ENCODE assay signal across 17 cellular contexts in the genomic region with DNA sequence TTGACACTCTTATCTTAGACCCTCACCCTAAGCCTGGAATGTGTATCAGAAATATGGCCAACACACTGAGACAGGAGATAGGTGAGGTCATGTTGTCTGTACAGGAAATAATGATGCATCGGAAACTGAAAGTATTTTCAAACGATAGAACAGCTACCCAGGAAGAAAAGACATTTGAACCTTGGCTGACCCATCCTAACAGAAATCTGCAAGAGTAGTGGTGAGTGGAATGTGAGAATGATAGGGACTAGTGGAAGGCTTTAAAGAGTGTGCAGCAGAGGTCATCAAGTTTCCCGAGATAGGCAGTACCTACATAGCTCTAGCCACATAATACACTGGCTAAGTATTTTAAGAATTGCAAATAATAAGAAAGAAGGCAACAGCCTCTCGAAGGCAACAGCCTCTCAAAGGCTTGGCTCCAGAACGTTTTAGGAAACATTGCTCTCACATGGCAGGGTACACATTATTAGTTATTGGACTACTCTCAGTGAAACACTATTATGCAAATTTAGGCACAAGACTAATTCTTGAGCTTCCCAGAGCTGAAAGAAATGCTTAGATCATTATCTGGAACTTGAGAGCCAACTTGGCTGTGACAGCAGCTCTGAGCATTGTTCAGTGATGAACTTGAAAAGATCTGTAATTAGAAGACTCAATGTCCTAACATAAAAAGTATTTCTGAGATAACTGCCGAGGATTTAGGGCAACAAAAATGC.
DNase-seq lines count a peak whose midpoint lies in the region; ATAC-seq, FAIRE-seq and TF ChIP-seq lines count a peak whose summit lies in the region.
"Had no signal": no experiment of that assay in that cellular context is flagged by ENCODE, and none has a peak within 500 bp of the region (broad histone marks: within the 10 kb centered on the region; RNA-seq: fewer than 3 reads in every experiment).

No MANE protein-coding gene starts in this region.

- no TSS peak for BruUV-seq in A673 (replicated peaks; lab: Mats Ljungman, UMichigan)

- H3K4me3 ChIP-seq in A673 (ENCODE audit: low read depth, low read length, poor library complexity, severe bottlenecking), result no peak overlapping the region
- no peak overlapping the region for H3K4me3 ChIP-seq in lower lobe of right lung

- no peak overlapping the region for H3K27ac Mint-ChIP-seq in activated naive CD8-positive, alpha-beta T cell treated with anti-CD3 and anti-CD28 coated beads for 36 hours
- H3K27ac Mint-ChIP-seq: WTC11 had no signal

- intact Hi-C loops in A673 (cut with micrococcal nuclease; ENCODE audit: unreplicated experiment), result no loop called here
- intact Hi-C loops in lower lobe of right lung (cut with DNase I), result no loop called here

- CTCF ChIA-PET in A673 (lab: Charles Lee), result no interaction called here

- POLR2A ChIA-PET in A673 (lab: Charles Lee; ENCODE audit: low non-redundant PET), result no interaction called here

- H3K27ac ChIP-seq in A673 (ENCODE audit: low read depth, low read length, poor library complexity, severe bottlenecking), result no peak overlapping the region
- H3K27ac ChIP-seq in lower lobe of right lung, result no peak overlapping the region
- H3K27ac ChIP-seq: epithelial cell of prostate had no signal

- no peaks in the 10 kb centered on the region for H3K27me3 Mint-ChIP-seq in activated naive CD8-positive, alpha-beta T cell treated with anti-CD3 and anti-CD28 coated beads for 36 hours
- H3K27me3 Mint-ChIP-seq: central memory CD8-positive, alpha-beta T cell had no signal

- H3K27me3 ChIP-seq in A673 (replicated peaks; ENCODE audit: insufficient read depth, low read depth, low read length, poor library complexity) (no peaks in the 10 kb centered on the region), lower lobe of right lung (ENCODE audit: low read depth) (no peaks in the 10 kb centered on the region)

- peaks cover 4% of the 10 kb centered on the region for H3K9me3 Mint-ChIP-seq in activated naive CD8-positive, alpha-beta T cell treated with anti-CD3 and anti-CD28 coated beads for 36 hours

- no peak for FAIRE-seq in GM12892 (lab: Jason Lieb, UNC)

- no peak overlapping the region for H3K4me3 Mint-ChIP-seq in activated naive CD8-positive, alpha-beta T cell treated with anti-CD3 and anti-CD28 coated beads for 36 hours
- H3K4me3 Mint-ChIP-seq: central memory CD8-positive, alpha-beta T cell; WTC11 had no signal

- H3K9me3 ChIP-seq in A673 (ENCODE audit: low read depth, low read length, poor library complexity, severe bottlenecking), result no peaks in the 10 kb centered on the region
- H3K9me3 ChIP-seq in lower lobe of right lung, result no peaks in the 10 kb centered on the region

- H3K4me1 Mint-ChIP-seq in activated naive CD8-positive, alpha-beta T cell treated with anti-CD3 and anti-CD28 coated beads for 36 hours, result no peaks in the 10 kb centered on the region
- H3K4me1 Mint-ChIP-seq: central memory CD8-positive, alpha-beta T cell had no signal

- peaks cover 3% of the 10 kb centered on the region for H3K4me1 ChIP-seq in A673 (ENCODE audit: insufficient read depth, low read length, poor library complexity, severe bottlenecking)
- peaks cover 15% of the 10 kb centered on the region for H3K4me1 ChIP-seq in lower lobe of right lung

- DNase-seq in A673 (ENCODE audit: low spot score) (peak; percentile 2), M059J (ENCODE audit: low read depth) (peak; percentile 51), dermis microvascular lymphatic vessel endothelial cell (ENCODE audit: low read depth in 2 of 2) (peak; percentile 94 to 97), lower lobe of right lung (no peak), GM12892 (ENCODE audit: insufficient read length) (no peak), glomerular visceral epithelial cell (ENCODE audit: extremely low spot score) (no peak), HuH-7.5 (ENCODE audit: low spot score) (no peak)
- DNase-seq in activated naive CD8-positive, alpha-beta T cell treated with anti-CD3 and anti-CD28 coated beads for 36 hours, result no peak
- DNase-seq: activated naive CD4-positive, alpha-beta T cell; mesenchymal stem cell; MV-4-11; NCI-H2171; nucleus accumbens; stimulated activated CD4-positive, alpha-beta T cell treated with anti-CD3 and anti-CD28 coated beads, Interleukin-15, amount 100 ng/mL, for 24 hours had no signal

- peak; percentile 63 to 76 for ATAC-seq in lower lobe of right lung
- ATAC-seq: WTC11 had no signal

- no peaks in the 10 kb centered on the region for H3K36me3 ChIP-seq in A673 (ENCODE audit: insufficient read depth, low read length, poor library complexity, severe bottlenecking)
- H3K36me3 ChIP-seq in lower lobe of right lung, result no peaks in the 10 kb centered on the region

- H3K36me3 Mint-ChIP-seq in activated naive CD8-positive, alpha-beta T cell treated with anti-CD3 and anti-CD28 coated beads for 36 hours, result no peaks in the 10 kb centered on the region
- H3K36me3 Mint-ChIP-seq: WTC11 had no signal

- TF ChIP-seq CTCF in A673 (conservative IDR thresholded peaks at IDR 0.05; ENCODE audit: low read depth, low read length) (no peak), lower lobe of right lung (IDR thresholded peaks at IDR 0.05) (no peak)

- no peak for TF ChIP-seq POLR2A in GM12892 (IDR thresholded peaks at IDR 0.05; ENCODE audit: low read depth, low read length)

Comparison
In these comparisons a context has a peak if more than half of its experiments do, and no peak if none do; other contexts are left out.
1. DNase-seq: peak in A673 (single experiment), M059J (single experiment) and dermis microvascular lymphatic vessel endothelial cell (2 of 2); none in lower lobe of right lung (single experiment), GM12892 (single experiment), activated naive CD8-positive, alpha-beta T cell treated with anti-CD3 and anti-CD28 coated beads for 36 hours (single experiment), glomerular visceral epithelial cell (single experiment) and HuH-7.5 (single experiment).